8 cellular contexts compared by ENCODE assay signal in genomic region chr17:40416671-40417070, GRCh38. TPM values are rescaled to one million over a fixed set of nuclear protein-coding genes. Genes with fewer than 3 reads are reported as not detected.
DNase-seq lines count a peak whose midpoint lies in the region; ATAC-seq, FAIRE-seq and TF ChIP-seq lines count a peak whose summit lies in the region.

No MANE protein-coding gene starts in this region.

- H3K36me3 ChIP-seq in BLaER1 (peaks cover 36% of the 10 kb centered on the region), HUES6 (ENCODE audit: control insufficient read depth, insufficient read depth, low read length) (peaks cover 49% of the 10 kb centered on the region), astrocyte (ENCODE audit: insufficient read depth, low read length) (peaks cover 8% of the 10 kb centered on the region), adrenal gland (replicated peaks in 1 of 2) (no peaks in the 10 kb centered on the region)

- no peaks in the 10 kb centered on the region for H3K4me1 Mint-ChIP-seq in astrocyte (ENCODE audit: low read depth, unreplicated experiment)
- H3K4me1 Mint-ChIP-seq in memory B cell: no peaks in the 10 kb centered on the region

- no peak for TF ChIP-seq POLR2A in adrenal gland (IDR thresholded peaks at IDR 0.05)

- no peaks in the 10 kb centered on the region for H3K27me3 Mint-ChIP-seq in astrocyte (ENCODE audit: low read depth, unreplicated experiment)
- H3K27me3 Mint-ChIP-seq in memory B cell: no peaks in the 10 kb centered on the region

- peak overlapping the region; percentile 89 for H3K27ac ChIP-seq in BLaER1
- H3K27ac ChIP-seq in HUES6 (ENCODE audit: low read depth, low read length): no peak overlapping the region
- no peak overlapping the region for H3K27ac ChIP-seq in astrocyte (ENCODE audit: low read depth, low read length)
- no peak overlapping the region for H3K27ac ChIP-seq in adrenal gland

- TF ChIP-seq CTCF in astrocyte (IDR thresholded peaks at IDR 0.05; ENCODE audit: insufficient read depth, low read depth, low read length) (no peak), adrenal gland (IDR thresholded peaks at IDR 0.05) (no peak)

- H4K20me1 ChIP-seq in BLaER1 (peaks cover 31% of the 10 kb centered on the region), astrocyte (ENCODE audit: insufficient read depth, low read length) (no peaks in the 10 kb centered on the region)

- H3K9ac ChIP-seq in BLaER1 (peak overlapping the region; percentile 95), HUES6 (ENCODE audit: low read length) (peak overlapping the region; percentile 83), astrocyte (ENCODE audit: low read length) (peak overlapping the region; percentile 83)

- peak overlapping the region; percentile 92 for H3K4me3 ChIP-seq in BLaER1
- H3K4me3 ChIP-seq in HUES6 (ENCODE audit: low read depth, low read length): peak overlapping the region; percentile 96
- H3K4me3 ChIP-seq in astrocyte (ENCODE audit: insufficient read depth, low read depth, low read length): peak overlapping the region; percentile 80
- H3K4me3 ChIP-seq in adrenal gland: no peak overlapping the region

- DNase-seq in astrocyte (ENCODE audit: low read depth): no peak
- DNase-seq in memory B cell (ENCODE audit: low spot score in 2 of 2): no peak
- no peak for DNase-seq in HEK293T (ENCODE audit: extremely low spot score)
- no peak for DNase-seq in adrenal gland
- DNase-seq in NCI-H526 (lab: John Stamatoyannopoulos, UW): no peak

- H3K36me3 Mint-ChIP-seq in astrocyte (ENCODE audit: low read depth, unreplicated experiment) (no peaks in the 10 kb centered on the region), memory B cell (no peaks in the 10 kb centered on the region)

- 36 to 39% (median 37%) methylated on average over 3 of the region's 3 CpGs for WGBS in adrenal gland, 4 donors

- ATAC-seq in memory B cell (ENCODE audit: low read depth) (no peak), HG03097 (IDR thresholded peaks at IDR 0.05; ENCODE audit: low FRiP score, unreplicated experiment) (no peak)

- intact Hi-C loops in adrenal gland (cut with DNase I): loop anchor here in 1 of 2 donors (10.0 kb wide), 2 partner anchors 112 to 222 kb away; partner anchors contain the start of gene RARA

- peaks cover 54% of the 10 kb centered on the region for H3K4me1 ChIP-seq in BLaER1
- H3K4me1 ChIP-seq in HUES6 (ENCODE audit: control insufficient read depth, insufficient read depth, low read length): peaks cover 17% of the 10 kb centered on the region
- peaks cover 13% of the 10 kb centered on the region for H3K4me1 ChIP-seq in astrocyte (ENCODE audit: insufficient read depth, low read length)
- H3K4me1 ChIP-seq in adrenal gland (replicated peaks in 1 of 2): peaks cover 6 to 12% of the 10 kb centered on the region in 2 donors

- FAIRE-seq in astrocyte (lab: Jason Lieb, UNC): no peak

- no peaks in the 10 kb centered on the region for H3K9me3 ChIP-seq in BLaER1
- no peaks in the 10 kb centered on the region for H3K9me3 ChIP-seq in HUES6 (ENCODE audit: control insufficient read depth, insufficient read depth, low read depth, low read length)
- H3K9me3 ChIP-seq in astrocyte (ENCODE audit: insufficient read depth, low read depth, low read length): no peaks in the 10 kb centered on the region
- H3K9me3 ChIP-seq in adrenal gland (replicated peaks in 1 of 3): no peaks in the 10 kb centered on the region

- peak overlapping the region; percentile 88 for H2AFZ ChIP-seq in astrocyte (ENCODE audit: low read depth, low read length)

- CTCF ChIA-PET in HEK293T (lab: Yijun Ruan, JAX): interaction anchor here (0.5 to 2.0 kb wide), 7 partner anchors 10 to 1878 kb away, joined by 3 to 6 read pairs (median 4); no protein-coding TSS in a partner anchor

- H3K4me3 Mint-ChIP-seq in astrocyte (ENCODE audit: unreplicated experiment): peak overlapping the region; percentile 94
- peak overlapping the region; percentile 96 for H3K4me3 Mint-ChIP-seq in memory B cell

- H3K4me2 ChIP-seq in BLaER1: peak overlapping the region; percentile 79
- H3K4me2 ChIP-seq in astrocyte (ENCODE audit: low read length): peak overlapping the region; percentile 95

- no peaks in the 10 kb centered on the region for H3K9me3 Mint-ChIP-seq in astrocyte (ENCODE audit: unreplicated experiment)
- H3K9me3 Mint-ChIP-seq in memory B cell: no peaks in the 10 kb centered on the region

- H3K79me2 ChIP-seq in astrocyte (ENCODE audit: insufficient read depth, low read length): peaks cover 38% of the 10 kb centered on the region

- POLR2A ChIA-PET in HEK293T (lab: Yijun Ruan, JAX): interaction anchor here (1.4 to 2.4 kb wide), 8 partner anchors 8 to 144 kb away, joined by 5 to 30 read pairs (median 14); no protein-coding TSS in a partner anchor

- no peak overlapping the region for H3K27ac Mint-ChIP-seq in astrocyte (ENCODE audit: unreplicated experiment)
- H3K27ac Mint-ChIP-seq in memory B cell: no peak overlapping the region

- H3K27me3 ChIP-seq in BLaER1 (no peaks in the 10 kb centered on the region), HUES6 (ENCODE audit: control insufficient read depth, insufficient read depth, low read length) (no peaks in the 10 kb centered on the region), astrocyte (ENCODE audit: insufficient read depth, low read length) (no peaks in the 10 kb centered on the region), adrenal gland (no peaks in the 10 kb centered on the region)

TF ChIP-seq in HEK293T, 16 proteins besides CTCF, POLR2A, EP300 and RAD21:
- no peak for TF ChIP-seq FOXM1 (IDR thresholded peaks at IDR 0.05; ENCODE audit: borderline replicate concordance)
- no peak for TF ChIP-seq LEF1 (IDR thresholded peaks at IDR 0.05; ENCODE audit: borderline replicate concordance)
- no peak for TF ChIP-seq NFRKB (IDR thresholded peaks at IDR 0.05)
- no peak for TF ChIP-seq CTBP1 (IDR thresholded peaks at IDR 0.05; ENCODE audit: borderline replicate concordance)
- no peak for TF ChIP-seq ARNT (IDR thresholded peaks at IDR 0.05)
- TF ChIP-seq L3MBTL2 (conservative IDR thresholded peaks at IDR 0.05): no peak
- no peak for TF ChIP-seq FOXK2 (IDR thresholded peaks at IDR 0.05)
- TF ChIP-seq ELF4 (IDR thresholded peaks at IDR 0.05): no peak
- no peak for TF ChIP-seq ZNF384 (IDR thresholded peaks at IDR 0.05)

RNA-seq across cellular contexts. Expression of gene TOP2A, which starts 1.0 kb away (rescaled TPM):
- total RNA-seq in astrocyte: 7.3 and 12.6 TPM in 2 replicates
- 1 to 10 TPM; 1.9 to 6.2 (median 3.9) TPM for total RNA-seq in adrenal gland
- polyA plus RNA-seq in adrenal gland: 1 to 10 TPM in 2 of 3 donors, under 1 TPM in 1; 0.32 to 3.9 (median 1.2) TPM

RNA-seq across cellular contexts. Expression of gene IGFBP4, which starts 26.6 kb away (rescaled TPM):
- total RNA-seq in astrocyte: 134 and 142 TPM in 2 replicates
- total RNA-seq in adrenal gland: 100 to 1,000 TPM; 185 to 458 (median 280) TPM
- polyA plus RNA-seq in adrenal gland: 100 to 1,000 TPM; 126 to 335 (median 276) TPM

RNA-seq across cellular contexts. Expression of gene GJD3, which starts 52.1 kb away (rescaled TPM):
- total RNA-seq in astrocyte (0.34 and 0.43 TPM in 2 replicates), adrenal gland (1 to 10 TPM; 1.3 to 8.7 (median 1.9) TPM)
- not detected for polyA plus RNA-seq in adrenal gland

Comparison
In these comparisons a context has a peak if more than half of its experiments do, and no peak if none do; other contexts are left out.
1. H3K4me3 ChIP-seq: peak in BLaER1 (single experiment), HUES6 (single experiment) and astrocyte (single experiment); none in adrenal gland (0 of 4).
2. Peak in every context shown above with its lines, with median percentiles within 50 percentile points of each other: H3K9ac ChIP-seq.